Comparison of ENCODE assay signal across 10 cellular contexts in genomic region chr15:66763186-66764066, GRCh38.
A peak's percentile ranks its signal among the peaks of the same experiment; 100 is the strongest.
DNase-seq lines count a peak whose midpoint lies in the region; ATAC-seq and TF ChIP-seq lines count a peak whose summit lies in the region.
"Had no signal": no experiment of that assay in that cellular context is flagged by ENCODE, and none has a peak within 500 bp of the region (broad histone marks: within the 10 kb centered on the region; RNA-seq: fewer than 3 reads in every experiment).

No MANE protein-coding gene starts in this region.

- no TSS peak for BruUV-seq in Caco-2 (replicated peaks; lab: Mats Ljungman, UMichigan)

- no peaks in the 10 kb centered on the region for H3K36me3 Mint-ChIP-seq in Caco-2 (ENCODE audit: insufficient read depth, unreplicated experiment)
- H3K36me3 Mint-ChIP-seq: brain had no signal

- H3K27me3 ChIP-seq in Loucy (ENCODE audit: insufficient read depth, low read length, poor library complexity, severe bottlenecking), result no peaks in the 10 kb centered on the region
- no peaks in the 10 kb centered on the region for H3K27me3 ChIP-seq in lung (ENCODE audit: control insufficient read depth, insufficient read depth)
- no peaks in the 10 kb centered on the region for H3K27me3 ChIP-seq in thyroid gland
- H3K27me3 ChIP-seq in Caco-2 (replicated peaks; ENCODE audit: control insufficient read depth, insufficient read depth, low read length), result no peaks in the 10 kb centered on the region

- no peak overlapping the region for H3K27ac Mint-ChIP-seq in Caco-2 (ENCODE audit: unreplicated experiment)

- no peak overlapping the region for H3K9ac ChIP-seq in Loucy (ENCODE audit: low read depth, low read length, poor library complexity, severe bottlenecking)

- DNase-seq in cerebellum (ENCODE audit: low spot score) (peak; percentile 20), lung (ENCODE audit: low spot score) (peak; percentile 93), thyroid gland (peak; percentile 100), iPS-NIHi7 (ENCODE audit: extremely low spot score) (no peak), Caco-2 (no peak)
- DNase-seq: activated CD4-positive, alpha-beta T cell treated with anti-CD3 and anti-CD28 coated beads for 1 hour; NCI-H1048 had no signal

- 13 to 18% methylated on average over 23 of the region's 23 CpGs for WGBS in lung, 2 donors
- WGBS in thyroid gland, 2 donors, result 18 to 24% methylated on average over 13 to 14 of the region's 23 CpGs

- TF ChIP-seq POLR2A in thyroid gland (IDR thresholded peaks at IDR 0.05), result peak in 1 of 2 donors; percentile 34

- ATAC-seq in lung (ENCODE audit: insufficient read depth, low FRiP score) (peak; percentile 20), HG03439 (IDR thresholded peaks at IDR 0.05; ENCODE audit: unreplicated experiment) (no peak)

- H3K4me1 ChIP-seq in Loucy (ENCODE audit: insufficient read depth, low read length, poor library complexity, severe bottlenecking), result peaks cover 48% of the 10 kb centered on the region
- peaks cover 22 to 44% of the 10 kb centered on the region in 2 donors for H3K4me1 ChIP-seq in lung (ENCODE audit: control insufficient read depth in 2 of 2, insufficient read depth in 2 of 2, low read length in 2 of 2)
- H3K4me1 ChIP-seq in thyroid gland, result peaks cover 60 to 91% of the 10 kb centered on the region in 2 donors
- peaks cover 48% of the 10 kb centered on the region for H3K4me1 ChIP-seq in Caco-2

- H3K4me3 Mint-ChIP-seq in Caco-2 (ENCODE audit: unreplicated experiment), result no peak overlapping the region
- H3K4me3 Mint-ChIP-seq: brain had no signal

- peak overlapping the region; percentile 52 for H3K4me2 ChIP-seq in Loucy (ENCODE audit: low read depth, low read length, poor library complexity, severe bottlenecking)

- no peaks in the 10 kb centered on the region for H3K79me2 ChIP-seq in Loucy (ENCODE audit: insufficient read depth, low read length)

- H3K27ac ChIP-seq in lung (ENCODE audit: low read depth in 1 of 2, low read length in 1 of 2) (peak overlapping the region; percentile 81 to 95), thyroid gland (peak overlapping the region; percentile 84 to 92 (median 89))

- no peaks in the 10 kb centered on the region for H3K9me3 ChIP-seq in Loucy (ENCODE audit: insufficient read depth, low read depth, low read length)
- H3K9me3 ChIP-seq in lung (ENCODE audit: control insufficient read depth in 2 of 2, insufficient read depth in 1 of 2, low read length in 1 of 2), result no peaks in the 10 kb centered on the region
- no peaks in the 10 kb centered on the region for H3K9me3 ChIP-seq in thyroid gland
- H3K9me3 ChIP-seq in Caco-2, result no peaks in the 10 kb centered on the region

- POLR2A ChIA-PET in Caco-2 (lab: Charles Lee), result no interaction called here

- H3K9me3 Mint-ChIP-seq in Caco-2 (ENCODE audit: unreplicated experiment), result no peaks in the 10 kb centered on the region

- no peak overlapping the region for H3K4me3 ChIP-seq in Loucy (ENCODE audit: low read length, poor library complexity, severe bottlenecking)
- no peak overlapping the region for H3K4me3 ChIP-seq in lung
- H3K4me3 ChIP-seq in thyroid gland (replicated peaks in 1 of 3), result no peak overlapping the region
- no peak overlapping the region for H3K4me3 ChIP-seq in Caco-2 (ENCODE audit: low read depth, low read length)

- H3K9me2 ChIP-seq in Loucy (replicated peaks; ENCODE audit: low read depth, low read length), result no peaks in the 10 kb centered on the region

- intact Hi-C loops in thyroid gland (cut with DNase I) (no loop called here), Caco-2 (cut with micrococcal nuclease; ENCODE audit: unreplicated experiment) (no loop called here)

- H4K20me1 ChIP-seq in Loucy (ENCODE audit: insufficient read depth, low read length, poor library complexity, severe bottlenecking), result no peaks in the 10 kb centered on the region

- H3F3A ChIP-seq in Loucy (ENCODE audit: low read depth), result no peaks in the 10 kb centered on the region

- CTCF ChIA-PET in Caco-2 (lab: Charles Lee), result no interaction called here

- no peak for TF ChIP-seq CTCF in Loucy (conservative IDR thresholded peaks at IDR 0.05; ENCODE audit: low read length)
- TF ChIP-seq CTCF in lung (IDR thresholded peaks at IDR 0.05; ENCODE audit: control extremely low read depth, extremely low read depth), result no peak
- no peak for TF ChIP-seq CTCF in thyroid gland (IDR thresholded peaks at IDR 0.05)
- TF ChIP-seq CTCF in Caco-2 (IDR thresholded peaks at IDR 0.05; ENCODE audit: insufficient read depth in 1 of 2, low read depth in 1 of 2, low read length in 1 of 2, severe bottlenecking in 1 of 2, unreplicated experiment in 1 of 2), result no peak

- H3K4me1 Mint-ChIP-seq in Caco-2 (ENCODE audit: low read depth, unreplicated experiment), result peaks cover 18% of the 10 kb centered on the region

- no peaks in the 10 kb centered on the region for H3K36me3 ChIP-seq in Loucy (ENCODE audit: insufficient read depth, low read length)
- no peaks in the 10 kb centered on the region for H3K36me3 ChIP-seq in lung (ENCODE audit: control insufficient read depth in 2 of 2, insufficient read depth in 2 of 2, low read length in 2 of 2)
- no peaks in the 10 kb centered on the region for H3K36me3 ChIP-seq in thyroid gland
- H3K36me3 ChIP-seq in Caco-2 (ENCODE audit: control insufficient read depth, insufficient read depth, low read length), result no peaks in the 10 kb centered on the region; the same call in 1 of the 2 replicates

- no peak overlapping the region for H2AFZ ChIP-seq in Loucy (ENCODE audit: low read length)

- no peaks in the 10 kb centered on the region for H3K27me3 Mint-ChIP-seq in Caco-2 (ENCODE audit: insufficient read depth, unreplicated experiment)

Comparison
In these comparisons a context has a peak if more than half of its experiments do, and no peak if none do; other contexts are left out.
1. DNase-seq: peak in cerebellum (single experiment), lung (single experiment) and thyroid gland (2 of 2); none in iPS-NIHi7 (single experiment) and Caco-2 (0 of 2).